28 cellular contexts compared by ENCODE assay signal in the genomic region with DNA sequence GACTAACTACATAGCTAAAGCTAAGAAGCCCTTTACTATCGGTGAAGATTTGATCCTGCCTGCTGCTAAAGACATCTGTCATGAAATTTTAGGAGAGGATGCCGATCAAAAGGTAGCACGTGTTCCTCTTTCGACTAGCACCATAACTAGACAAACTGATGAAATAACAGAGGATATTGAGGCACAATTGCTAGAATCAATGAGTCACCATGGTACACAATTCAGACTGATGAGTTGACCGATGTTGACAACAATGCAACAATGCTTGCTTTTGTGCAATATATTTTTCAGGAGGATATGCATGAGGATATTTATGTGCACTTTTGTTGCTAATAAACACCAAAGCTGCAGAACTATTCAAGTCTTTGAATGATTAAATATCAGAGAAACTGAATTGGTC.
"Had no signal": no experiment of that assay in that cellular context is flagged by ENCODE, and none has a peak within 500 bp of the region (broad histone marks: within the 10 kb centered on the region; RNA-seq: fewer than 3 reads in every experiment).

No MANE protein-coding gene starts in this region.

- H3K9me3 Mint-ChIP-seq: activated CD4-positive, alpha-beta T cell treated with anti-CD3 and anti-CD28 coated beads, Interleukin-2, amount 10 ng/mL, durations not matched to agents 24 days and 14 days; activated CD8-positive, alpha-beta T cell treated with anti-CD3 and anti-CD28 coated beads for 36 hours; activated naive CD4-positive, alpha-beta T cell treated with anti-CD3 and anti-CD28 coated beads, Interleukin-2, amount 50 U/mL, for 24 hours; activated naive CD8-positive, alpha-beta T cell treated with anti-CD3 and anti-CD28 coated beads, Interleukin-2, amount 10 ng/mL, durations not matched to agents 7 days and 5 days; activated T-cell treated with anti-CD3 and anti-CD28 coated beads, Interleukin-2, amount 50 U/mL, for 24 hours; activated T-helper 2 cell treated with anti-CD3 and anti-CD28 coated beads, Interferon-gamma antibody, Interleukin-2, Interleukin-4, amounts not matched to agents 10 μg/mL and 5 μg/mL and 100 μg/mL, durations not matched to agents 14 hours and 24 hours and 36 hours had no signal

- H3K9me3 ChIP-seq: ascending aorta, body of pancreas, breast epithelium, Peyer's patch had no signal

- H3K4me3 ChIP-seq: ascending aorta, body of pancreas, breast epithelium, Peyer's patch had no signal

- DNase-seq: activated CD4-positive, alpha-beta T cell treated with anti-CD3 and anti-CD28 coated beads, Interleukin-2, amount 10 ng/mL, durations not matched to agents 24 days and 14 days; activated CD4-positive, alpha-beta T cell treated with anti-CD3 and anti-CD28 coated beads, Interleukin-2, amount 50 U/mL, for 4 hours; activated CD8-positive, alpha-beta T cell treated with anti-CD3 and anti-CD28 coated beads for 36 hours; activated gamma-delta T cell; activated naive CD4-positive, alpha-beta T cell treated with Interleukin-2 at 50 U/mL for 16 hours; activated naive CD8-positive, alpha-beta T cell treated with anti-CD3 and anti-CD28 coated beads, Interleukin-2, amount 10 ng/mL, durations not matched to agents 7 days and 5 days; activated T-cell treated with anti-CD3 and anti-CD28 coated beads, Interleukin-2, amount 50 U/mL, for 24 hours; amygdala; body of pancreas; NCI-H1092 treated with DMSO at 0.1 percent for 48 hours; NCI-H146; NCI-H187; NCI-H2029 treated with DMSO at 0.1 percent for 48 hours; NCI-H2107; NCI-H2171; NCI-H510A; NCI-H69; NK-92 treated with Interleukin-12 subunit alpha and Interleukin-12 subunit beta, amount 100 ng/mL, for 24 hours; PC-3; Peyer's patch; Right ventricle myocardium superior; T1000; WERI-Rb-1 had no signal

- H3K4me3 Mint-ChIP-seq: activated CD4-positive, alpha-beta T cell treated with anti-CD3 and anti-CD28 coated beads, Interleukin-2, amount 10 ng/mL, durations not matched to agents 24 days and 14 days; activated CD8-positive, alpha-beta T cell treated with anti-CD3 and anti-CD28 coated beads for 36 hours; activated naive CD4-positive, alpha-beta T cell treated with anti-CD3 and anti-CD28 coated beads, Interleukin-2, amount 50 U/mL, for 24 hours; activated naive CD8-positive, alpha-beta T cell treated with anti-CD3 and anti-CD28 coated beads, Interleukin-2, amount 10 ng/mL, durations not matched to agents 7 days and 5 days; activated T-cell treated with anti-CD3 and anti-CD28 coated beads, Interleukin-2, amount 50 U/mL, for 24 hours had no signal

- H3K27ac Mint-ChIP-seq: activated CD4-positive, alpha-beta T cell treated with anti-CD3 and anti-CD28 coated beads, Interleukin-2, amount 10 ng/mL, durations not matched to agents 24 days and 14 days; activated CD8-positive, alpha-beta T cell treated with anti-CD3 and anti-CD28 coated beads for 36 hours; activated naive CD4-positive, alpha-beta T cell treated with anti-CD3 and anti-CD28 coated beads, Interleukin-2, amount 50 U/mL, for 24 hours; activated naive CD8-positive, alpha-beta T cell treated with anti-CD3 and anti-CD28 coated beads, Interleukin-2, amount 10 ng/mL, durations not matched to agents 7 days and 5 days; activated T-cell treated with anti-CD3 and anti-CD28 coated beads, Interleukin-2, amount 50 U/mL, for 24 hours; activated T-helper 2 cell treated with anti-CD3 and anti-CD28 coated beads, Interferon-gamma antibody, Interleukin-2, Interleukin-4, amounts not matched to agents 10 μg/mL and 5 μg/mL and 100 μg/mL, durations not matched to agents 14 hours and 24 hours and 36 hours had no signal

- H3K36me3 ChIP-seq: breast epithelium had no signal

- H3K27ac ChIP-seq: ascending aorta, body of pancreas, breast epithelium, Peyer's patch, RWPE1, WERI-Rb-1 had no signal

- ATAC-seq: activated CD8-positive, alpha-beta T cell treated with anti-CD3 and anti-CD28 coated beads for 36 hours; body of pancreas; PC-3 had no signal

- H3K27me3 ChIP-seq: ascending aorta, body of pancreas, breast epithelium, Peyer's patch had no signal

- H3K4me1 Mint-ChIP-seq: activated CD4-positive, alpha-beta T cell treated with anti-CD3 and anti-CD28 coated beads, Interleukin-2, amount 10 ng/mL, durations not matched to agents 24 days and 14 days; activated naive CD8-positive, alpha-beta T cell treated with anti-CD3 and anti-CD28 coated beads, Interleukin-2, amount 10 ng/mL, durations not matched to agents 7 days and 5 days had no signal

- H3K27me3 Mint-ChIP-seq: activated CD4-positive, alpha-beta T cell treated with anti-CD3 and anti-CD28 coated beads, Interleukin-2, amount 10 ng/mL, durations not matched to agents 24 days and 14 days; activated CD8-positive, alpha-beta T cell treated with anti-CD3 and anti-CD28 coated beads for 36 hours; activated naive CD4-positive, alpha-beta T cell treated with anti-CD3 and anti-CD28 coated beads, Interleukin-2, amount 50 U/mL, for 24 hours; activated naive CD8-positive, alpha-beta T cell treated with anti-CD3 and anti-CD28 coated beads, Interleukin-2, amount 10 ng/mL, durations not matched to agents 7 days and 5 days; activated T-cell treated with anti-CD3 and anti-CD28 coated beads, Interleukin-2, amount 50 U/mL, for 24 hours had no signal

- H3K4me1 ChIP-seq: ascending aorta, body of pancreas, breast epithelium, Peyer's patch had no signal
